25 cellular contexts compared by ENCODE assay signal in genomic region chr11:127609025-127609788, GRCh38.
A peak's percentile ranks its signal among the peaks of the same experiment; 100 is the strongest.
DNase-seq lines count a peak whose midpoint lies in the region; ATAC-seq, FAIRE-seq and TF ChIP-seq lines count a peak whose summit lies in the region.
"Had no signal": no experiment of that assay in that cellular context is flagged by ENCODE, and none has a peak within 500 bp of the region (broad histone marks: within the 10 kb centered on the region; RNA-seq: fewer than 3 reads in every experiment).

No MANE protein-coding gene starts in this region.

- no peaks in the 10 kb centered on the region for H3K79me2 ChIP-seq in HepG2 (ENCODE audit: insufficient read depth, low read length)

- POLR2A ChIA-PET in HepG2 (lab: Yijun Ruan, JAX) (no interaction called here), WTC11 (lab: Charles Lee) (no interaction called here)

- no peak overlapping the region for H3K4me2 ChIP-seq in HepG2 (ENCODE audit: low read depth, low read length)

- H3K27ac Mint-ChIP-seq in WTC11, result no peak overlapping the region
- H3K27ac Mint-ChIP-seq in activated T-cell treated with anti-CD3 and anti-CD28 coated beads, Interleukin-2, amount 50 U/mL, for 24 hours, result no peak overlapping the region

- intact Hi-C loops in HepG2 (cut with micrococcal nuclease; ENCODE audit: unreplicated experiment) (no loop called here), right lobe of liver (cut with DNase I) (no loop called here)

- no peaks in the 10 kb centered on the region for H3K27me3 ChIP-seq in liver (ENCODE audit: control insufficient read depth in 4 of 4, insufficient read depth in 4 of 4, low read length in 3 of 4)
- H3K27me3 ChIP-seq in HepG2 (ENCODE audit: control insufficient read depth in 1 of 2, insufficient read depth in 2 of 2, low read length in 2 of 2), result no peaks in the 10 kb centered on the region
- H3K27me3 ChIP-seq in right lobe of liver, result no peaks in the 10 kb centered on the region
- H3K27me3 ChIP-seq in H7 (ENCODE audit: control insufficient read depth, insufficient read depth, low read length), result no peaks in the 10 kb centered on the region

- no peaks in the 10 kb centered on the region for H3K9me3 Mint-ChIP-seq in WTC11
- H3K9me3 Mint-ChIP-seq in activated T-cell treated with anti-CD3 and anti-CD28 coated beads, Interleukin-2, amount 50 U/mL, for 24 hours, result no peaks in the 10 kb centered on the region

- H3K4me3 ChIP-seq in liver (ENCODE audit: low read depth in 1 of 3, low read length in 3 of 3) (no peak overlapping the region), HepG2 (replicated peaks in 1 of 3; ENCODE audit: insufficient read depth in 1 of 3, low read depth in 2 of 3, low read length in 3 of 3) (no peak overlapping the region), right lobe of liver (no peak overlapping the region), H7 (ENCODE audit: insufficient read depth, low read depth, low read length) (no peak overlapping the region)
- H3K4me3 ChIP-seq: HAP-1, K562 had no signal

- H3K9me3 ChIP-seq in liver (ENCODE audit: control insufficient read depth in 4 of 4, low read length in 3 of 4) (no peaks in the 10 kb centered on the region), HepG2 (ENCODE audit: low read length) (peaks cover 48% of the 10 kb centered on the region), right lobe of liver (no peaks in the 10 kb centered on the region)
- H3K9me3 ChIP-seq: HAP-1 had no signal

- peak; percentile 60 to 73 for TF ChIP-seq RAD21 in liver (IDR thresholded peaks at IDR 0.05)
- no peak for TF ChIP-seq RAD21 in HepG2 (CRISPR knock-in tag; IDR thresholded peaks at IDR 0.05)

- H3K4me1 Mint-ChIP-seq in WTC11, result peaks cover 32% of the 10 kb centered on the region
- no peaks in the 10 kb centered on the region for H3K4me1 Mint-ChIP-seq in activated T-cell treated with anti-CD3 and anti-CD28 coated beads, Interleukin-2, amount 50 U/mL, for 24 hours (ENCODE audit: low read depth)

- no peak overlapping the region for H2AFZ ChIP-seq in HepG2 (ENCODE audit: low read length)

- H3K4me1 ChIP-seq in liver (ENCODE audit: control insufficient read depth in 4 of 4, insufficient read depth in 4 of 4, low read length in 3 of 4) (no peaks in the 10 kb centered on the region), HepG2 (ENCODE audit: insufficient read depth, low read length) (no peaks in the 10 kb centered on the region), right lobe of liver (no peaks in the 10 kb centered on the region)
- H3K4me1 ChIP-seq: HAP-1 had no signal

- in situ Hi-C loops in HepG2 (cut with HindIII; ENCODE audit: extremely low pct_ligation_motif_present, low pct_unique_long_range_greater_than_20kb), result no loop called here

- no peak overlapping the region for H3K27ac ChIP-seq in liver (ENCODE audit: low read depth in 1 of 2, low read length in 2 of 2)
- H3K27ac ChIP-seq in HepG2 (ENCODE audit: extremely low read length, insufficient read depth, low read length), result no peak overlapping the region
- H3K27ac ChIP-seq in right lobe of liver, result no peak overlapping the region
- H3K27ac ChIP-seq: C4-2B had no signal

- 80% methylated on average over 4 of the region's 4 CpGs for WGBS in liver
- WGBS in HepG2 (ENCODE audit: low lambda C conversion rate), result 7% methylated on average over 4 of the region's 4 CpGs
- WGBS in right lobe of liver (ENCODE audit: insufficient coverage, low coverage, low lambda C conversion rate, missing lambda C conversion rate), result 74% methylated on average over 4 of the region's 4 CpGs

- no peak for TF ChIP-seq POLR2A in HepG2 (IDR thresholded peaks at IDR 0.05; ENCODE audit: insufficient read depth in 1 of 2, low read depth in 2 of 2, low read length in 2 of 2)
- no peak for TF ChIP-seq POLR2A in right lobe of liver (IDR thresholded peaks at IDR 0.05)

- H4K20me1 ChIP-seq in HepG2 (ENCODE audit: insufficient read depth, low read length), result no peaks in the 10 kb centered on the region

- H3K9ac ChIP-seq in liver (ENCODE audit: low read depth in 1 of 2, low read length in 2 of 2) (no peak overlapping the region), HepG2 (ENCODE audit: insufficient read depth, low read depth, low read length) (no peak overlapping the region)

- H3K27me3 Mint-ChIP-seq in WTC11 (ENCODE audit: low read depth), result no peaks in the 10 kb centered on the region; the same call in 1 of the 2 replicates
- H3K27me3 Mint-ChIP-seq in activated T-cell treated with anti-CD3 and anti-CD28 coated beads, Interleukin-2, amount 50 U/mL, for 24 hours, result no peaks in the 10 kb centered on the region

- no peak for ATAC-seq in HepG2
- no peak for ATAC-seq in WTC11
- peak in 2 of 4 donors; percentile 65 to 96 for ATAC-seq in right lobe of liver
- ATAC-seq: K562, PC-3 had no signal

- no peak for TF ChIP-seq EP300 in HepG2 (IDR thresholded peaks at IDR 0.05; ENCODE audit: low read depth in 2 of 2, low read length in 2 of 2)
- no peak for TF ChIP-seq EP300 in HepG2 (CRISPR knock-in tag; IDR thresholded peaks at IDR 0.05; ENCODE audit: borderline replicate concordance)

- FAIRE-seq in HepG2 (lab: Jason Lieb, UNC), result no peak
- FAIRE-seq: A204.1, D721Med, GM18507, GM19239, K562 had no signal

- TF ChIP-seq CTCF in liver (IDR thresholded peaks at IDR 0.05; ENCODE audit: low read depth, low read length, missing input control) (peak; percentile 24), HepG2 (CRISPR knock-in tag; IDR thresholded peaks at IDR 0.05) (no peak), WTC11 (IDR thresholded peaks at IDR 0.05) (no peak), right lobe of liver (IDR thresholded peaks at IDR 0.05) (peak in 3 of 4 donors; percentile 22 to 42 (median 25))

- DNase-seq in HepG2 (ENCODE audit: low spot score) (no peak), WTC11 (ENCODE audit: low spot score) (no peak), right lobe of liver (peak in 1 of 3 donors; percentile 49), NCI-H510A treated with DMSO at 0.1 percent for 48 hours (lab: John Stamatoyannopoulos, UW) (no peak), H7 (no peak), NCI-H2196 treated with DMSO at 0.1 percent for 48 hours (lab: John Stamatoyannopoulos, UW; ENCODE audit: unreplicated experiment) (no peak)
- DNase-seq in activated T-cell treated with anti-CD3 and anti-CD28 coated beads, Interleukin-2, amount 50 U/mL, for 24 hours, result no peak
- DNase-seq: DMS53, GDM1, MM.1S, NCI-H1048, NCI-H1417 treated with DMSO at 0.1 percent for 48 hours, NCI-H187, NCI-H2227 treated with DMSO at 0.1 percent for 48 hours, NCI-H510A, PC-3, SHP77 had no signal

- H3K36me3 Mint-ChIP-seq in WTC11, result no peaks in the 10 kb centered on the region
- no peaks in the 10 kb centered on the region for H3K36me3 Mint-ChIP-seq in activated T-cell treated with anti-CD3 and anti-CD28 coated beads, Interleukin-2, amount 50 U/mL, for 24 hours (ENCODE audit: low read depth)

- no TSS peak for BruUV-seq in HepG2 (replicated peaks; lab: Mats Ljungman, UMichigan)

- H3K4me3 Mint-ChIP-seq in WTC11, result no peak overlapping the region
- no peak overlapping the region for H3K4me3 Mint-ChIP-seq in activated T-cell treated with anti-CD3 and anti-CD28 coated beads, Interleukin-2, amount 50 U/mL, for 24 hours

- CTCF ChIA-PET in HepG2 (lab: Yijun Ruan, JAX; ENCODE audit: low intra/inter-chr PET ratio, low total read pairs), result no interaction called here
- CTCF ChIA-PET in WTC11 (lab: Charles Lee), result no interaction called here

- no peaks in the 10 kb centered on the region for H3K36me3 ChIP-seq in liver (ENCODE audit: control insufficient read depth in 4 of 4, insufficient read depth in 3 of 4, low read depth in 1 of 4, low read length in 3 of 4)
- H3K36me3 ChIP-seq in HepG2 (replicated peaks in 1 of 2; ENCODE audit: control insufficient read depth in 1 of 2, insufficient read depth in 2 of 2, low read length in 2 of 2), result no peaks in the 10 kb centered on the region
- H3K36me3 ChIP-seq in right lobe of liver, result no peaks in the 10 kb centered on the region
- no peaks in the 10 kb centered on the region for H3K36me3 ChIP-seq in H7 (replicated peaks; ENCODE audit: control insufficient read depth, insufficient read depth, low read length)
- H3K36me3 ChIP-seq: HAP-1 had no signal

TF ChIP-seq in liver, 16 proteins besides CTCF, POLR2A, EP300 and RAD21 (continues in another document):
- no peak for TF ChIP-seq RXRA (IDR thresholded peaks at IDR 0.05)
- no peak for TF ChIP-seq FOXA1 (IDR thresholded peaks at IDR 0.05)
- TF ChIP-seq SP1 (IDR thresholded peaks at IDR 0.05), result no peak
- no peak for TF ChIP-seq TAF1 (conservative IDR thresholded peaks at IDR 0.05)

TF ChIP-seq in HepG2, 621 proteins besides CTCF, POLR2A, EP300 and RAD21 (continues in another document):
- no peak for TF ChIP-seq HHEX (CRISPR knock-in tag; IDR thresholded peaks at IDR 0.05)
- TF ChIP-seq, protein P1, sequence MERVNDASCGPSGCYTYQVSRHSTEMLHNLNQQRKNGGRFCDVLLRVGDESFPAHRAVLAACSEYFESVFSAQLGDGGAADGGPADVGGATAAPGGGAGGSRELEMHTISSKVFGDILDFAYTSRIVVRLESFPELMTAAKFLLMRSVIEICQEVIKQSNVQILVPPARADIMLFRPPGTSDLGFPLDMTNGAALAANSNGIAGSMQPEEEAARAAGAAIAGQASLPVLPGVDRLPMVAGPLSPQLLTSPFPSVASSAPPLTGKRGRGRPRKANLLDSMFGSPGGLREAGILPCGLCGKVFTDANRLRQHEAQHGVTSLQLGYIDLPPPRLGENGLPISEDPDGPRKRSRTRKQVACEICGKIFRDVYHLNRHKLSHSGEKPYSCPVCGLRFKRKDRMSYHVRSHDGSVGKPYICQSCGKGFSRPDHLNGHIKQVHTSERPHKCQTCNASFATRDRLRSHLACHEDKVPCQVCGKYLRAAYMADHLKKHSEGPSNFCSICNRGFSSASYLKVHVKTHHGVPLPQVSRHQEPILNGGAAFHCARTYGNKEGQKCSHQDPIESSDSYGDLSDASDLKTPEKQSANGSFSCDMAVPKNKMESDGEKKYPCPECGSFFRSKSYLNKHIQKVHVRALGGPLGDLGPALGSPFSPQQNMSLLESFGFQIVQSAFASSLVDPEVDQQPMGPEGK (CRISPR knock-in tag; IDR thresholded peaks at IDR 0.05), result no peak

TF ChIP-seq in WTC11, 78 proteins besides CTCF, POLR2A, EP300 and RAD21:
- TF ChIP-seq HMGA2 (CRISPR knock-in tag; IDR thresholded peaks at IDR 0.05), result peak; percentile 90
- TF ChIP-seq ELF4 (CRISPR knock-in tag; IDR thresholded peaks at IDR 0.05; ENCODE audit: low read depth), result no peak

Comparison
In these comparisons a context has a peak if more than half of its experiments do, and no peak if none do; other contexts are left out.
1. CTCF ChIP-seq: peak in liver (single experiment) and right lobe of liver (3 of 4); none in HepG2 (single experiment) and WTC11 (single experiment).